In genomic region chr12:51013441-51013840, GRCh38 we compare ENCODE assay signal across 14 cellular contexts.
"Had no signal": no experiment of that assay in that cellular context is flagged by ENCODE, and none has a peak within 500 bp of the region (broad histone marks: within the 10 kb centered on the region; RNA-seq: fewer than 3 reads in every experiment).

No MANE protein-coding gene starts in this region.

- H3K27me3 ChIP-seq: body of pancreas, sigmoid colon had no signal

- H3K4me3 ChIP-seq: body of pancreas, sigmoid colon had no signal

- H3K9me3 Mint-ChIP-seq: activated naive CD4-positive, alpha-beta T cell treated with anti-CD3 and anti-CD28 coated beads, Interleukin-2, amount 10 ng/mL, durations not matched to agents 7 days and 5 days; activated T-helper 1 cell treated with anti-CD3 and anti-CD28 coated beads, Interleukin-12 subunit alpha, Interleukin-12 subunit beta, Interleukin-2, Interleukin-4 antibody, amounts not matched to agents 30 ng/mL and 10 ng/mL and 1 ng/mL, durations not matched to agents 14 hours and 24 hours and 36 hours; effector memory CD8-positive, alpha-beta T cell; immature natural killer cell; nephron; T-helper 1 cell treated with Interleukin-12 subunit alpha and Interleukin-12 subunit beta and Interleukin-4 antibody, amounts not matched to agents 30 μg/mL and 1 μg/mL, for 36 hours; type B pancreatic cell had no signal

- H3K27me3 Mint-ChIP-seq: activated naive CD4-positive, alpha-beta T cell treated with anti-CD3 and anti-CD28 coated beads, Interleukin-2, amount 10 ng/mL, durations not matched to agents 7 days and 5 days; effector memory CD8-positive, alpha-beta T cell; type B pancreatic cell had no signal

- DNase-seq: activated CD4-positive, alpha-beta T cell treated with anti-CD3 and anti-CD28 coated beads, Interleukin-2, amount 50 U/mL, for 4 hours; activated naive CD4-positive, alpha-beta T cell treated with anti-CD3 and anti-CD28 coated beads, Interleukin-2, amount 10 ng/mL, durations not matched to agents 7 days and 5 days; amniotic stem cell; body of pancreas; effector memory CD8-positive, alpha-beta T cell; glutamatergic neuron; immature natural killer cell; sigmoid colon; stimulated activated CD4-positive, alpha-beta T cell treated with anti-CD3 and anti-CD28 coated beads, Interleukin-2, amount 100 ng/mL, for 48 hours; stimulated activated naive CD4-positive, alpha-beta T cell treated with Interleukin-2 at 50 U/mL for 16 hours had no signal

- H3K36me3 Mint-ChIP-seq: immature natural killer cell had no signal

- H3K27ac ChIP-seq: body of pancreas, sigmoid colon had no signal

- H3K27ac Mint-ChIP-seq: activated naive CD4-positive, alpha-beta T cell treated with anti-CD3 and anti-CD28 coated beads, Interleukin-2, amount 10 ng/mL, durations not matched to agents 7 days and 5 days; activated T-helper 1 cell treated with anti-CD3 and anti-CD28 coated beads, Interleukin-12 subunit alpha, Interleukin-12 subunit beta, Interleukin-2, Interleukin-4 antibody, amounts not matched to agents 30 ng/mL and 10 ng/mL and 1 ng/mL, durations not matched to agents 14 hours and 24 hours and 36 hours; immature natural killer cell; T-helper 1 cell treated with Interleukin-12 subunit alpha and Interleukin-12 subunit beta and Interleukin-4 antibody, amounts not matched to agents 30 μg/mL and 1 μg/mL, for 36 hours; type B pancreatic cell had no signal

- H3K4me1 ChIP-seq: sigmoid colon had no signal

- H3K9me3 ChIP-seq: body of pancreas, sigmoid colon had no signal

- ATAC-seq: body of pancreas; effector memory CD8-positive, alpha-beta T cell had no signal

- H3K4me3 Mint-ChIP-seq: activated naive CD4-positive, alpha-beta T cell treated with anti-CD3 and anti-CD28 coated beads, Interleukin-2, amount 10 ng/mL, durations not matched to agents 7 days and 5 days; activated T-helper 1 cell treated with anti-CD3 and anti-CD28 coated beads, Interleukin-12 subunit alpha, Interleukin-12 subunit beta, Interleukin-2, Interleukin-4 antibody, amounts not matched to agents 30 ng/mL and 10 ng/mL and 1 ng/mL, durations not matched to agents 14 hours and 24 hours and 36 hours; effector memory CD8-positive, alpha-beta T cell; immature natural killer cell; nephron; T-helper 1 cell treated with Interleukin-12 subunit alpha and Interleukin-12 subunit beta and Interleukin-4 antibody, amounts not matched to agents 30 μg/mL and 1 μg/mL, for 36 hours; type B pancreatic cell had no signal
